Comparison of ENCODE assay signal across 2 cellular contexts in genomic region chr4:81429031-81429430, GRCh38.
TF ChIP-seq lines count a peak whose summit lies in the region.

No MANE protein-coding gene starts in this region.

TF ChIP-seq in WTC11, 78 proteins besides CTCF, POLR2A, EP300 and RAD21 (continued from another document):
- TF ChIP-seq NFYB (CRISPR knock-in tag; conservative IDR thresholded peaks at IDR 0.05; ENCODE audit: low read depth) (no peak), GTF2I (CRISPR knock-in tag; conservative IDR thresholded peaks at IDR 0.05) (no peak), MLX (CRISPR knock-in tag; IDR thresholded peaks at IDR 0.05) (no peak), CBFB (CRISPR knock-in tag; IDR thresholded peaks at IDR 0.05; ENCODE audit: low read depth) (no peak), PRRX2 (CRISPR knock-in tag; IDR thresholded peaks at IDR 0.05) (no peak), JAZF1 (CRISPR knock-in tag; IDR thresholded peaks at IDR 0.05) (no peak), TEAD1 (CRISPR knock-in tag; IDR thresholded peaks at IDR 0.05) (no peak), CREM (CRISPR knock-in tag; IDR thresholded peaks at IDR 0.05) (no peak), FOXP4 (CRISPR knock-in tag; IDR thresholded peaks at IDR 0.05) (no peak), IRF1 (CRISPR knock-in tag; IDR thresholded peaks at IDR 0.05) (no peak), ZSCAN18 (CRISPR knock-in tag; IDR thresholded peaks at IDR 0.05) (no peak), ZNF416 (CRISPR knock-in tag; IDR thresholded peaks at IDR 0.05) (no peak)
- TF ChIP-seq, protein P1, sequence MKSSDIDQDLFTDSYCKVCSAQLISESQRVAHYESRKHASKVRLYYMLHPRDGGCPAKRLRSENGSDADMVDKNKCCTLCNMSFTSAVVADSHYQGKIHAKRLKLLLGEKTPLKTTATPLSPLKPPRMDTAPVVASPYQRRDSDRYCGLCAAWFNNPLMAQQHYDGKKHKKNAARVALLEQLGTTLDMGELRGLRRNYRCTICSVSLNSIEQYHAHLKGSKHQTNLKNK (CRISPR knock-in tag; IDR thresholded peaks at IDR 0.05), result no peak
- TF ChIP-seq, protein P2, sequence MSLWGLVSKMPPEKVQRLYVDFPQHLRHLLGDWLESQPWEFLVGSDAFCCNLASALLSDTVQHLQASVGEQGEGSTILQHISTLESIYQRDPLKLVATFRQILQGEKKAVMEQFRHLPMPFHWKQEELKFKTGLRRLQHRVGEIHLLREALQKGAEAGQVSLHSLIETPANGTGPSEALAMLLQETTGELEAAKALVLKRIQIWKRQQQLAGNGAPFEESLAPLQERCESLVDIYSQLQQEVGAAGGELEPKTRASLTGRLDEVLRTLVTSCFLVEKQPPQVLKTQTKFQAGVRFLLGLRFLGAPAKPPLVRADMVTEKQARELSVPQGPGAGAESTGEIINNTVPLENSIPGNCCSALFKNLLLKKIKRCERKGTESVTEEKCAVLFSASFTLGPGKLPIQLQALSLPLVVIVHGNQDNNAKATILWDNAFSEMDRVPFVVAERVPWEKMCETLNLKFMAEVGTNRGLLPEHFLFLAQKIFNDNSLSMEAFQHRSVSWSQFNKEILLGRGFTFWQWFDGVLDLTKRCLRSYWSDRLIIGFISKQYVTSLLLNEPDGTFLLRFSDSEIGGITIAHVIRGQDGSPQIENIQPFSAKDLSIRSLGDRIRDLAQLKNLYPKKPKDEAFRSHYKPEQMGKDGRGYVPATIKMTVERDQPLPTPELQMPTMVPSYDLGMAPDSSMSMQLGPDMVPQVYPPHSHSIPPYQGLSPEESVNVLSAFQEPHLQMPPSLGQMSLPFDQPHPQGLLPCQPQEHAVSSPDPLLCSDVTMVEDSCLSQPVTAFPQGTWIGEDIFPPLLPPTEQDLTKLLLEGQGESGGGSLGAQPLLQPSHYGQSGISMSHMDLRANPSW (CRISPR knock-in tag; conservative IDR thresholded peaks at IDR 0.05; ENCODE audit: low read depth), result no peak
- TF ChIP-seq, protein P3, sequence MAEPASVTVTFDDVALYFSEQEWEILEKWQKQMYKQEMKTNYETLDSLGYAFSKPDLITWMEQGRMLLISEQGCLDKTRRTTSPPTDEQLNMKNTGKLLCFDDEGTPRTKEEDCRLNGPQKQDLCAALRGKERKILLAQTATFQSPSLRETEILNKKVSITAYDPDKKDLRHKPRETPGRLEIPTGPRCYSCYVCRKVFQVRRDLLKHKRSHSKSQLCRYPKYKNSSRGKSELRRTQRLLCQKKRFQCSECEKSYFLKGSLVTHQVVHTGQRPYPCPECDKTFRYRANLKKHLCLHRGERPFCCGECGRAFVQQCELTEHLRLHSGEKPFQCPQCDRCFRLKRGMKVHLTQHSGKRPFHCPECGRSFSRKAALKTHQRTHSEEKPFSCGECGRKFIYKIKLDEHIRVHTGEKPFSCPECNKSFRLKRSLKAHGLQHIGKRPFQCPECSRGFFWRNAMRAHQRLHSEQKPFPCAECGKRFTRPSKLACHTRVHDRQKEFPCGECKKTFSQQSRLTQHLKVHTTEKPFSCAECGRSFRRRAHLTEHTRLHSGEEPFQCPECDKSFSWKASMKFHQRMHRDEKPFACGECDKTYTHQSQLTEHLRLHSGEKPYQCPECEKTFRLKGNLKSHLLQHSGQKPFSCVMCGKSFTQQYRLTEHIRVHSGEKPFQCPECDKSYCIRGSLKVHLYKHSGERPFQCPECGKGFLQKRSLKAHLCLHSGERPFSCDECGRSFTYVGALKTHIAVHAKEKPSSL (CRISPR knock-in tag; conservative IDR thresholded peaks at IDR 0.05), result no peak
TF ChIP-seq in WTC11: peak in this region for 0.

TF ChIP-seq in H1, 55 proteins besides CTCF, POLR2A, EP300 and RAD21 (continued from another document):
- TF ChIP-seq, protein P4, sequence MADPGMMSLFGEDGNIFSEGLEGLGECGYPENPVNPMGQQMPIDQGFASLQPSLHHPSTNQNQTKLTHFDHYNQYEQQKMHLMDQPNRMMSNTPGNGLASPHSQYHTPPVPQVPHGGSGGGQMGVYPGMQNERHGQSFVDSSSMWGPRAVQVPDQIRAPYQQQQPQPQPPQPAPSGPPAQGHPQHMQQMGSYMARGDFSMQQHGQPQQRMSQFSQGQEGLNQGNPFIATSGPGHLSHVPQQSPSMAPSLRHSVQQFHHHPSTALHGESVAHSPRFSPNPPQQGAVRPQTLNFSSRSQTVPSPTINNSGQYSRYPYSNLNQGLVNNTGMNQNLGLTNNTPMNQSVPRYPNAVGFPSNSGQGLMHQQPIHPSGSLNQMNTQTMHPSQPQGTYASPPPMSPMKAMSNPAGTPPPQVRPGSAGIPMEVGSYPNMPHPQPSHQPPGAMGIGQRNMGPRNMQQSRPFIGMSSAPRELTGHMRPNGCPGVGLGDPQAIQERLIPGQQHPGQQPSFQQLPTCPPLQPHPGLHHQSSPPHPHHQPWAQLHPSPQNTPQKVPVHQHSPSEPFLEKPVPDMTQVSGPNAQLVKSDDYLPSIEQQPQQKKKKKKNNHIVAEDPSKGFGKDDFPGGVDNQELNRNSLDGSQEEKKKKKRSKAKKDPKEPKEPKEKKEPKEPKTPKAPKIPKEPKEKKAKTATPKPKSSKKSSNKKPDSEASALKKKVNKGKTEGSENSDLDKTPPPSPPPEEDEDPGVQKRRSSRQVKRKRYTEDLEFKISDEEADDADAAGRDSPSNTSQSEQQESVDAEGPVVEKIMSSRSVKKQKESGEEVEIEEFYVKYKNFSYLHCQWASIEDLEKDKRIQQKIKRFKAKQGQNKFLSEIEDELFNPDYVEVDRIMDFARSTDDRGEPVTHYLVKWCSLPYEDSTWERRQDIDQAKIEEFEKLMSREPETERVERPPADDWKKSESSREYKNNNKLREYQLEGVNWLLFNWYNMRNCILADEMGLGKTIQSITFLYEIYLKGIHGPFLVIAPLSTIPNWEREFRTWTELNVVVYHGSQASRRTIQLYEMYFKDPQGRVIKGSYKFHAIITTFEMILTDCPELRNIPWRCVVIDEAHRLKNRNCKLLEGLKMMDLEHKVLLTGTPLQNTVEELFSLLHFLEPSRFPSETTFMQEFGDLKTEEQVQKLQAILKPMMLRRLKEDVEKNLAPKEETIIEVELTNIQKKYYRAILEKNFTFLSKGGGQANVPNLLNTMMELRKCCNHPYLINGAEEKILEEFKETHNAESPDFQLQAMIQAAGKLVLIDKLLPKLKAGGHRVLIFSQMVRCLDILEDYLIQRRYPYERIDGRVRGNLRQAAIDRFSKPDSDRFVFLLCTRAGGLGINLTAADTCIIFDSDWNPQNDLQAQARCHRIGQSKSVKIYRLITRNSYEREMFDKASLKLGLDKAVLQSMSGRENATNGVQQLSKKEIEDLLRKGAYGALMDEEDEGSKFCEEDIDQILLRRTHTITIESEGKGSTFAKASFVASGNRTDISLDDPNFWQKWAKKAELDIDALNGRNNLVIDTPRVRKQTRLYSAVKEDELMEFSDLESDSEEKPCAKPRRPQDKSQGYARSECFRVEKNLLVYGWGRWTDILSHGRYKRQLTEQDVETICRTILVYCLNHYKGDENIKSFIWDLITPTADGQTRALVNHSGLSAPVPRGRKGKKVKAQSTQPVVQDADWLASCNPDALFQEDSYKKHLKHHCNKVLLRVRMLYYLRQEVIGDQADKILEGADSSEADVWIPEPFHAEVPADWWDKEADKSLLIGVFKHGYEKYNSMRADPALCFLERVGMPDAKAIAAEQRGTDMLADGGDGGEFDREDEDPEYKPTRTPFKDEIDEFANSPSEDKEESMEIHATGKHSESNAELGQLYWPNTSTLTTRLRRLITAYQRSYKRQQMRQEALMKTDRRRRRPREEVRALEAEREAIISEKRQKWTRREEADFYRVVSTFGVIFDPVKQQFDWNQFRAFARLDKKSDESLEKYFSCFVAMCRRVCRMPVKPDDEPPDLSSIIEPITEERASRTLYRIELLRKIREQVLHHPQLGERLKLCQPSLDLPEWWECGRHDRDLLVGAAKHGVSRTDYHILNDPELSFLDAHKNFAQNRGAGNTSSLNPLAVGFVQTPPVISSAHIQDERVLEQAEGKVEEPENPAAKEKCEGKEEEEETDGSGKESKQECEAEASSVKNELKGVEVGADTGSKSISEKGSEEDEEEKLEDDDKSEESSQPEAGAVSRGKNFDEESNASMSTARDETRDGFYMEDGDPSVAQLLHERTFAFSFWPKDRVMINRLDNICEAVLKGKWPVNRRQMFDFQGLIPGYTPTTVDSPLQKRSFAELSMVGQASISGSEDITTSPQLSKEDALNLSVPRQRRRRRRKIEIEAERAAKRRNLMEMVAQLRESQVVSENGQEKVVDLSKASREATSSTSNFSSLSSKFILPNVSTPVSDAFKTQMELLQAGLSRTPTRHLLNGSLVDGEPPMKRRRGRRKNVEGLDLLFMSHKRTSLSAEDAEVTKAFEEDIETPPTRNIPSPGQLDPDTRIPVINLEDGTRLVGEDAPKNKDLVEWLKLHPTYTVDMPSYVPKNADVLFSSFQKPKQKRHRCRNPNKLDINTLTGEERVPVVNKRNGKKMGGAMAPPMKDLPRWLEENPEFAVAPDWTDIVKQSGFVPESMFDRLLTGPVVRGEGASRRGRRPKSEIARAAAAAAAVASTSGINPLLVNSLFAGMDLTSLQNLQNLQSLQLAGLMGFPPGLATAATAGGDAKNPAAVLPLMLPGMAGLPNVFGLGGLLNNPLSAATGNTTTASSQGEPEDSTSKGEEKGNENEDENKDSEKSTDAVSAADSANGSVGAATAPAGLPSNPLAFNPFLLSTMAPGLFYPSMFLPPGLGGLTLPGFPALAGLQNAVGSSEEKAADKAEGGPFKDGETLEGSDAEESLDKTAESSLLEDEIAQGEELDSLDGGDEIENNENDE (IDR thresholded peaks at IDR 0.05; ENCODE audit: insufficient replicate concordance, low read length), result no peak
- TF ChIP-seq BRCA1 (IDR thresholded peaks at IDR 0.05; ENCODE audit: low read depth, low read length), result no peak
- TF ChIP-seq HDAC2 (IDR thresholded peaks at IDR 0.05; ENCODE audit: borderline replicate concordance in 1 of 2, low read depth in 2 of 2, low read length in 2 of 2), result no peak
- TF ChIP-seq MAFK (IDR thresholded peaks at IDR 0.05; ENCODE audit: low read depth, low read length), result no peak
- no peak for TF ChIP-seq SIX5 (IDR thresholded peaks at IDR 0.05; ENCODE audit: low read depth, low read length)
- TF ChIP-seq, protein P5, sequence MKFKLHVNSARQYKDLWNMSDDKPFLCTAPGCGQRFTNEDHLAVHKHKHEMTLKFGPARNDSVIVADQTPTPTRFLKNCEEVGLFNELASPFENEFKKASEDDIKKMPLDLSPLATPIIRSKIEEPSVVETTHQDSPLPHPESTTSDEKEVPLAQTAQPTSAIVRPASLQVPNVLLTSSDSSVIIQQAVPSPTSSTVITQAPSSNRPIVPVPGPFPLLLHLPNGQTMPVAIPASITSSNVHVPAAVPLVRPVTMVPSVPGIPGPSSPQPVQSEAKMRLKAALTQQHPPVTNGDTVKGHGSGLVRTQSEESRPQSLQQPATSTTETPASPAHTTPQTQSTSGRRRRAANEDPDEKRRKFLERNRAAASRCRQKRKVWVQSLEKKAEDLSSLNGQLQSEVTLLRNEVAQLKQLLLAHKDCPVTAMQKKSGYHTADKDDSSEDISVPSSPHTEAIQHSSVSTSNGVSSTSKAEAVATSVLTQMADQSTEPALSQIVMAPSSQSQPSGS (IDR thresholded peaks at IDR 0.05; ENCODE audit: low read length), result no peak
- TF ChIP-seq RNF2 (IDR thresholded peaks at IDR 0.05; ENCODE audit: borderline replicate concordance, low read depth, low read length, missing control alignments, poor library complexity, severe bottlenecking), result no peak
TF ChIP-seq in H1: peak in this region for 0.
